Comparison of ENCODE assay signal across 10 cellular contexts in genomic region chr6:111540971-111541719, GRCh38. TPM values are rescaled to one million over a fixed set of nuclear protein-coding genes. Genes with fewer than 3 reads are reported as not detected.
DNase-seq lines count a peak whose midpoint lies in the region; ATAC-seq and TF ChIP-seq lines count a peak whose summit lies in the region.
"Had no signal": no experiment of that assay in that cellular context is flagged by ENCODE, and none has a peak within 500 bp of the region (broad histone marks: within the 10 kb centered on the region; RNA-seq: fewer than 3 reads in every experiment).

No MANE protein-coding gene starts in this region.

- H3K4me1 ChIP-seq in GM23338 (ENCODE audit: insufficient read depth) = peaks cover 42% of the 10 kb centered on the region

- H3K27ac Mint-ChIP-seq in GM23338 (peak overlapping the region; percentile 82), nephron (peak overlapping the region; percentile 32 to 68 (median 67))
- H3K27ac Mint-ChIP-seq in stimulated activated memory B cell treated with anti-CD40 and anti-IgM and Interleukin-4, amounts not matched to agents 10 μg/mL and 1 μg/mL and 100 μg/mL, for 72 hours = no peak overlapping the region

- H3K27me3 Mint-ChIP-seq in GM23338 (ENCODE audit: insufficient read depth, low read depth, poor library complexity) (peaks cover 2% of the 10 kb centered on the region), nephron (ENCODE audit: low read depth) (no peaks in the 10 kb centered on the region)
- no peaks in the 10 kb centered on the region for H3K27me3 Mint-ChIP-seq in stimulated activated memory B cell treated with anti-CD40 and anti-IgM and Interleukin-4, amounts not matched to agents 10 μg/mL and 1 μg/mL and 100 μg/mL, for 72 hours

- H3K4me3 Mint-ChIP-seq in GM23338 = no peak overlapping the region
- no peak overlapping the region for H3K4me3 Mint-ChIP-seq in nephron
- no peak overlapping the region for H3K4me3 Mint-ChIP-seq in stimulated activated memory B cell treated with anti-CD40 and anti-IgM and Interleukin-4, amounts not matched to agents 10 μg/mL and 1 μg/mL and 100 μg/mL, for 72 hours

- H3F3A ChIP-seq in GM23338 (replicated peaks; ENCODE audit: low read depth) = no peaks in the 10 kb centered on the region

- no peaks in the 10 kb centered on the region for H4K20me1 ChIP-seq in GM23338 (replicated peaks; ENCODE audit: insufficient read depth)

- TF ChIP-seq CTCF in GM23338 (conservative IDR thresholded peaks at IDR 0.05; ENCODE audit: low read depth in 2 of 2) = no peak
- TF ChIP-seq CTCF in nephron (IDR thresholded peaks at IDR 0.05; ENCODE audit: unreplicated experiment in 3 of 3) = no peak
- no peak for TF ChIP-seq CTCF in GM10266 (IDR thresholded peaks at IDR 0.05; ENCODE audit: control insufficient read depth, insufficient read depth, low read depth, missing control alignments)

- H2AFZ ChIP-seq in GM23338 = no peak overlapping the region

- H3K4me2 ChIP-seq in GM23338 = peak overlapping the region; percentile 21

- H3K9me2 ChIP-seq in GM23338 (ENCODE audit: insufficient read depth) = 0 out of 2 replicates have a peak, but pooled peaks cover 4% of the 10 kb centered on the region

- H3K27ac ChIP-seq in GM23338 (ENCODE audit: low read depth) = peak overlapping the region; percentile 65

- no peaks in the 10 kb centered on the region for H3K27me3 ChIP-seq in GM23338 (ENCODE audit: insufficient read depth)

- no peaks in the 10 kb centered on the region; the same call in 2 of the 3 replicates for H3K9me3 Mint-ChIP-seq in GM23338
- no peaks in the 10 kb centered on the region for H3K9me3 Mint-ChIP-seq in nephron
- no peaks in the 10 kb centered on the region for H3K9me3 Mint-ChIP-seq in stimulated activated memory B cell treated with anti-CD40 and anti-IgM and Interleukin-4, amounts not matched to agents 10 μg/mL and 1 μg/mL and 100 μg/mL, for 72 hours

- DNase-seq in GM23338 (ENCODE audit: low spot score) (no peak), NCI-H2029 (lab: John Stamatoyannopoulos, UW) (peak; percentile 79), dermis blood vessel endothelial cell (peak; percentile 73), GM10266 (ENCODE audit: extremely low spot score) (no peak), amniotic stem cell (lab: John Stamatoyannopoulos, UW) (no peak)
- DNase-seq: mesenchymal stem cell, NCI-H510A had no signal

- ATAC-seq in GM23338 = no peak; the same call in 2 of the 3 replicates
- ATAC-seq in stimulated activated memory B cell treated with anti-CD40 and anti-IgM and Interleukin-4, amounts not matched to agents 10 μg/mL and 1 μg/mL and 100 μg/mL, for 72 hours = no peak
- no peak for ATAC-seq in HG03135 (IDR thresholded peaks at IDR 0.05; ENCODE audit: unreplicated experiment)

- H3K36me3 ChIP-seq in GM23338 (ENCODE audit: insufficient read depth) = no peaks in the 10 kb centered on the region

- no peak overlapping the region for H3K4me3 ChIP-seq in GM23338

- H3K4me1 Mint-ChIP-seq in GM23338 (peaks cover 44% of the 10 kb centered on the region), nephron (peaks cover 51% of the 10 kb centered on the region)
- peaks cover 15% of the 10 kb centered on the region for H3K4me1 Mint-ChIP-seq in stimulated activated memory B cell treated with anti-CD40 and anti-IgM and Interleukin-4, amounts not matched to agents 10 μg/mL and 1 μg/mL and 100 μg/mL, for 72 hours

- H3K79me2 ChIP-seq in GM23338 (replicated peaks; ENCODE audit: insufficient read depth) = no peaks in the 10 kb centered on the region

- H3K36me3 Mint-ChIP-seq in GM23338 (ENCODE audit: low read depth) (no peaks in the 10 kb centered on the region), nephron (ENCODE audit: low read depth) (no peaks in the 10 kb centered on the region)
- peaks cover 13% of the 10 kb centered on the region for H3K36me3 Mint-ChIP-seq in stimulated activated memory B cell treated with anti-CD40 and anti-IgM and Interleukin-4, amounts not matched to agents 10 μg/mL and 1 μg/mL and 100 μg/mL, for 72 hours

TF ChIP-seq in GM23338, 12 proteins besides CTCF, POLR2A, EP300 and RAD21:
- TF ChIP-seq STAT1 (IDR thresholded peaks at IDR 0.05; ENCODE audit: unreplicated experiment) = no peak
- no peak for TF ChIP-seq EZH2 (IDR thresholded peaks at IDR 0.05; ENCODE audit: low read depth, unreplicated experiment)
- TF ChIP-seq ZNF114 (CRISPR knock-in tag; IDR thresholded peaks at IDR 0.05) = no peak
- TF ChIP-seq JUNB (IDR thresholded peaks at IDR 0.05; ENCODE audit: unreplicated experiment) = no peak
- TF ChIP-seq EZH2phosphoT487 (IDR thresholded peaks at IDR 0.05; ENCODE audit: unreplicated experiment) = no peak
TF ChIP-seq in GM23338: peak in this region for 0.

RNA-seq across cellular contexts. Expression of gene REV3L, which starts 58.1 kb away (rescaled TPM):
- 13.1 and 26.1 TPM in 2 replicates for total RNA-seq in GM23338 (2014; rRNA removed; shearing (Covaris generic))
- polyA plus RNA-seq in GM23338 (2016; fragmentation: Nextera tagmentation; extraction: Ambion mirVana) = 6.9 and 8.3 TPM in 2 replicates
- 39.5 and 61.2 TPM in 2 replicates for total RNA-seq in dermis blood vessel endothelial cell

Comparison
In these comparisons a context has a peak if more than half of its experiments do, and no peak if none do; other contexts are left out.
1. DNase-seq: peak in NCI-H2029 (single experiment) and dermis blood vessel endothelial cell (single experiment); none in GM23338 (single experiment), GM10266 (single experiment) and amniotic stem cell (single experiment).